In genomic region chr2:46547223-46548102, GRCh38 we compare ENCODE assay signal across 9 cellular contexts.
DNase-seq lines count a peak whose midpoint lies in the region; ATAC-seq and TF ChIP-seq lines count a peak whose summit lies in the region.
"Had no signal": no experiment of that assay in that cellular context is flagged by ENCODE, and none has a peak within 500 bp of the region (broad histone marks: within the 10 kb centered on the region; RNA-seq: fewer than 3 reads in every experiment).

No MANE protein-coding gene starts in this region.

- peak overlapping the region; percentile 29 to 41 for H3K27ac ChIP-seq in tibial artery

- peak; percentile 36 for DNase-seq in SIG-M5 treated with dmso at 0.1 percent for 504 hours (lab: John Stamatoyannopoulos, UW; ENCODE audit: unreplicated experiment)
- DNase-seq in SIG-M5 (lab: John Stamatoyannopoulos, UW), result no peak
- DNase-seq in cerebellar cortex (ENCODE audit: low spot score), result peak; percentile 90
- DNase-seq in medulla oblongata (ENCODE audit: extremely low spot score), result peak; percentile 77
- peak; percentile 68 to 78 for DNase-seq in tibial artery
- DNase-seq in HuH-7 (ENCODE audit: low spot score), result no peak
- no peak for DNase-seq in NCI-H187 treated with DMSO at 0.1 percent for 48 hours (lab: John Stamatoyannopoulos, UW)
- DNase-seq: ACHN had no signal

- H3K4me1 ChIP-seq in tibial artery, result peaks cover 0 to 81% (median 58%) of the 10 kb centered on the region in 4 donors

- H3K9me3 ChIP-seq in tibial artery, result no peaks in the 10 kb centered on the region

- peaks cover 0 to 28% (median 9%) of the 10 kb centered on the region in 3 donors for H3K36me3 ChIP-seq in tibial artery

- peak overlapping the region in 1 of 2 donors; percentile 7 for H3K4me3 ChIP-seq in tibial artery

- ATAC-seq in HG02763 (IDR thresholded peaks at IDR 0.05; ENCODE audit: unreplicated experiment), result no peak

- TF ChIP-seq CTCF in tibial artery (IDR thresholded peaks at IDR 0.05), result no peak

- intact Hi-C loops in tibial artery (cut with DNase I; ENCODE audit: low total_unique reads), result no loop called here

- no peaks in the 10 kb centered on the region for H3K27me3 ChIP-seq in tibial artery

Comparison
In these comparisons a context has a peak if more than half of its experiments do, and no peak if none do; other contexts are left out.
1. DNase-seq: peak in SIG-M5 treated with dmso at 0.1 percent for 504 hours (single experiment), cerebellar cortex (single experiment), medulla oblongata (single experiment) and tibial artery (2 of 2); none in SIG-M5 (single experiment), HuH-7 (single experiment) and NCI-H187 treated with DMSO at 0.1 percent for 48 hours (single experiment).